ENCODE assay signal across 11 cellular contexts in the genomic region with DNA sequence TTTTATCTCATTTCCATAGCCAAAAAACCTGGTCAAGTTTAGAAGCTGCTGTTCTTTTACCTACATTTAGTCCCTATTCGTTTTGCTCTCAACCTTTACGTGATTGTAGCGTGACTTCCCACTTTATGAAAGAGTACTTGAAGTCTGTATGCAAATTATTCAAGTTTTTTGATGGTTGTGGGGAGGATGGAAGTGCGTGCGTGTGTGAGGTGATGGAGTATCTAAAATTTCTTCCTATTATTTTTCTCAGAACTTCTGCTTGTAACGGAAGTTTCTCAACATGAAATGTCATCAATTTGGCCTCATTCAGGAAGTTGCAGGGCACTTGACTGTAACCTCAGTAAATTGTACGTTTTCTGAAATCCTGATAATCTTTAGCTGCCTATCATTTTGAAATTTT.
A peak's percentile ranks its signal among the peaks of the same experiment; 100 is the strongest.
DNase-seq lines count a peak whose midpoint lies in the region; ATAC-seq and FAIRE-seq lines count a peak whose summit lies in the region.
"Had no signal": no experiment of that assay in that cellular context is flagged by ENCODE, and none has a peak within 500 bp of the region (broad histone marks: within the 10 kb centered on the region; RNA-seq: fewer than 3 reads in every experiment).

No MANE protein-coding gene starts in this region.

- H3K4me3 Mint-ChIP-seq in activated CD8-positive, alpha-beta memory T cell treated with anti-CD3 and anti-CD28 coated beads, Interleukin-2, amount 10 ng/mL, durations not matched to agents 7 days and 5 days, result peak overlapping the region; percentile 11
- H3K4me3 Mint-ChIP-seq in activated T-cell treated with anti-CD3 and anti-CD28 coated beads, Interleukin-2, amount 50 U/mL, for 72 hours, result peak overlapping the region; percentile 69 to 85

- peaks cover 30% of the 10 kb centered on the region for H3K4me1 Mint-ChIP-seq in activated CD8-positive, alpha-beta memory T cell treated with anti-CD3 and anti-CD28 coated beads, Interleukin-2, amount 10 ng/mL, durations not matched to agents 7 days and 5 days
- H3K4me1 Mint-ChIP-seq in activated T-cell treated with anti-CD3 and anti-CD28 coated beads, Interleukin-2, amount 50 U/mL, for 72 hours (ENCODE audit: low read depth), result peaks cover 70% of the 10 kb centered on the region

- no peak overlapping the region for H3K27ac ChIP-seq in small intestine (ENCODE audit: low read depth in 1 of 2, low read length in 1 of 2)
- H3K27ac ChIP-seq: VCaP had no signal

- H3K4me3 ChIP-seq in small intestine (ENCODE audit: low read depth in 1 of 2, low read length in 2 of 2), result no peak overlapping the region

- peak overlapping the region; percentile 82 for H3K27ac Mint-ChIP-seq in activated CD8-positive, alpha-beta memory T cell treated with anti-CD3 and anti-CD28 coated beads, Interleukin-2, amount 10 ng/mL, durations not matched to agents 7 days and 5 days
- H3K27ac Mint-ChIP-seq in activated T-cell treated with anti-CD3 and anti-CD28 coated beads, Interleukin-2, amount 50 U/mL, for 72 hours, result peak overlapping the region; percentile 93

- no peaks in the 10 kb centered on the region for H3K4me1 ChIP-seq in small intestine (ENCODE audit: control insufficient read depth in 2 of 2, insufficient read depth in 1 of 2, low read depth in 1 of 2, low read length in 1 of 2)

- H3K9me3 Mint-ChIP-seq in activated CD8-positive, alpha-beta memory T cell treated with anti-CD3 and anti-CD28 coated beads, Interleukin-2, amount 10 ng/mL, durations not matched to agents 7 days and 5 days (ENCODE audit: low read depth), result peaks cover 8% of the 10 kb centered on the region
- H3K9me3 Mint-ChIP-seq in activated T-cell treated with anti-CD3 and anti-CD28 coated beads, Interleukin-2, amount 50 U/mL, for 72 hours, result peaks cover 0 to 3% of the 10 kb centered on the region in 2 donors

- H3K36me3 ChIP-seq in small intestine (ENCODE audit: control insufficient read depth in 2 of 2, insufficient read depth in 2 of 2, low read length in 2 of 2), result no peaks in the 10 kb centered on the region

- H3K27me3 Mint-ChIP-seq in activated CD8-positive, alpha-beta memory T cell treated with anti-CD3 and anti-CD28 coated beads, Interleukin-2, amount 10 ng/mL, durations not matched to agents 7 days and 5 days, result no peaks in the 10 kb centered on the region
- no peaks in the 10 kb centered on the region for H3K27me3 Mint-ChIP-seq in activated T-cell treated with anti-CD3 and anti-CD28 coated beads, Interleukin-2, amount 50 U/mL, for 72 hours (ENCODE audit: low read depth)

- peaks cover 35% of the 10 kb centered on the region for H3K36me3 Mint-ChIP-seq in activated CD8-positive, alpha-beta memory T cell treated with anti-CD3 and anti-CD28 coated beads, Interleukin-2, amount 10 ng/mL, durations not matched to agents 7 days and 5 days
- H3K36me3 Mint-ChIP-seq in activated T-cell treated with anti-CD3 and anti-CD28 coated beads, Interleukin-2, amount 50 U/mL, for 72 hours (ENCODE audit: insufficient read depth in 2 of 2), result peaks cover 12 to 15% of the 10 kb centered on the region in 2 donors

- H3K9me3 ChIP-seq in small intestine (ENCODE audit: control insufficient read depth, low read depth), result no peaks in the 10 kb centered on the region

- WGBS in small intestine, 3 donors, result 56 to 74% (median 65%) methylated on average over 7 of the region's 7 CpGs

- ATAC-seq in activated CD8-positive, alpha-beta memory T cell treated with anti-CD3 and anti-CD28 coated beads, Interleukin-2, amount 10 ng/mL, durations not matched to agents 7 days and 5 days, result peak; percentile 76
- ATAC-seq in HG03565 (IDR thresholded peaks at IDR 0.05; ENCODE audit: unreplicated experiment), result peak; percentile 48
- peak; percentile 56 to 67 for ATAC-seq in activated T-cell treated with anti-CD3 and anti-CD28 coated beads, Interleukin-2, amount 50 U/mL, for 72 hours (replicated peaks in 1 of 2)
- ATAC-seq in GM18873 (IDR thresholded peaks at IDR 0.05; ENCODE audit: low FRiP score, unreplicated experiment), result no peak

- DNase-seq in activated CD8-positive, alpha-beta memory T cell treated with anti-CD3 and anti-CD28 coated beads, Interleukin-2, amount 10 ng/mL, durations not matched to agents 7 days and 5 days, result peak; percentile 45
- DNase-seq in activated CD8-positive, alpha-beta memory T cell treated with anti-CD3 and anti-CD28 coated beads, Interleukin-2, amount 50 U/mL, for 48 hours, result no peak
- no peak for DNase-seq in activated T-cell treated with anti-CD3 and anti-CD28 coated beads, Interleukin-2, amount 50 U/mL, for 72 hours
- DNase-seq in small intestine (peak; percentile 38), NCI-H2081 treated with DMSO at 0.1 percent for 48 hours (lab: John Stamatoyannopoulos, UW) (no peak), NCI-H526 (lab: John Stamatoyannopoulos, UW) (no peak)
- DNase-seq: NCI-H1105 treated with DMSO at 0.1 percent for 48 hours had no signal

- CTCF ChIA-PET in activated CD8-positive, alpha-beta memory T cell treated with anti-CD3 and anti-CD28 coated beads, Interleukin-2, amount 10 ng/mL, durations not matched to agents 7 days and 5 days (lab: Charles Lee), result no interaction called here

- no peak for FAIRE-seq in small intestine (lab: Jason Lieb, UNC)
- FAIRE-seq: endometrium had no signal

- no peaks in the 10 kb centered on the region for H3K27me3 ChIP-seq in small intestine (ENCODE audit: control insufficient read depth in 2 of 2, insufficient read depth in 2 of 2, low read length in 2 of 2)

Comparison
In these comparisons a context has a peak if more than half of its experiments do, and no peak if none do; other contexts are left out.
1. DNase-seq: peak in activated CD8-positive, alpha-beta memory T cell treated with anti-CD3 and anti-CD28 coated beads, Interleukin-2, amount 10 ng/mL, durations not matched to agents 7 days and 5 days (single experiment) and small intestine (single experiment); none in activated CD8-positive, alpha-beta memory T cell treated with anti-CD3 and anti-CD28 coated beads, Interleukin-2, amount 50 U/mL, for 48 hours (single experiment), activated T-cell treated with anti-CD3 and anti-CD28 coated beads, Interleukin-2, amount 50 U/mL, for 72 hours (0 of 2), NCI-H2081 treated with DMSO at 0.1 percent for 48 hours (single experiment) and NCI-H526 (0 of 2).